7 cellular contexts compared by ENCODE assay signal in the genomic region with DNA sequence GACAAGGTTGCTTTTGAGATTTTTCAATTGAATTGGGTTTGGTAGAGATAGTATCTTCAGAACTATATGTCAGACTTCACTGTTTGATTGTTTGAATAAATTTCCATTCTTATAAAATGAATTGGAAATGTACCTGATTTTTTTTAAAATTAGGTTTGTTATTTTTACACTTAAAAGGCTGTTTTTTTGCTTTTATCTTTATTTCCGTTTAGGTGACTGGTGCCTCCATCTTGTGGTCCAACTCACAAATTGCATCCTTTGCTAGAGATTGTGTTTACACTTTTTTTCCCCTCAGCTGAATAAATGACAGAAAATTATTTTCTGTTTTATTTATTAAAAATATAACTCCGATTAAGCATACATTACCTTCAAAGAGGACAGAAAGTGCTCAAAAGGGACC. TPM values are rescaled to one million over a fixed set of nuclear protein-coding genes. Genes with fewer than 3 reads are reported as not detected.
DNase-seq lines count a peak whose midpoint lies in the region; ATAC-seq and TF ChIP-seq lines count a peak whose summit lies in the region.

No MANE protein-coding gene starts in this region.

- no peaks in the 10 kb centered on the region for H3K27me3 ChIP-seq in osteoblast (ENCODE audit: insufficient read depth, low read length)

- no peak overlapping the region for H3K4me2 ChIP-seq in osteoblast (ENCODE audit: insufficient read depth, low read length)

- no peaks in the 10 kb centered on the region for H3K4me1 ChIP-seq in osteoblast (ENCODE audit: insufficient read depth, low read length)

- no peaks in the 10 kb centered on the region for H3K9me3 ChIP-seq in osteoblast (ENCODE audit: low read depth, low read length)

- no peak overlapping the region for H3K27ac ChIP-seq in osteoblast (ENCODE audit: low read depth, low read length)

- peaks cover 52% of the 10 kb centered on the region for H3K79me2 ChIP-seq in osteoblast (ENCODE audit: insufficient read depth, low read length)

- no peak overlapping the region for H2AFZ ChIP-seq in osteoblast (ENCODE audit: low read length)

- no peak for ATAC-seq in GM18858 (IDR thresholded peaks at IDR 0.05; ENCODE audit: unreplicated experiment)
- no peak for ATAC-seq in HG03139 (IDR thresholded peaks at IDR 0.05; ENCODE audit: unreplicated experiment)

- H3K36me3 ChIP-seq in osteoblast (ENCODE audit: insufficient read depth, low read length): no peaks in the 10 kb centered on the region

- DNase-seq in ELR (ENCODE audit: low read depth): peak; percentile 60
- peak; percentile 31 to 46 for DNase-seq in Kasumi-1 (lab: John Stamatoyannopoulos, UW)
- DNase-seq in dermis blood vessel endothelial cell: peak; percentile 53
- no peak for DNase-seq in osteoblast (ENCODE audit: insufficient read length, low spot score, missing footprints)
- DNase-seq in NCI-H2107 (lab: John Stamatoyannopoulos, UW): no peak

- no peak overlapping the region for H3K4me3 ChIP-seq in osteoblast (ENCODE audit: insufficient read depth, low read length)

- H4K20me1 ChIP-seq in osteoblast (ENCODE audit: insufficient read depth, low read length): no peaks in the 10 kb centered on the region

- peak; percentile 59 for TF ChIP-seq CTCF in osteoblast (IDR thresholded peaks at IDR 0.05; ENCODE audit: extremely low read depth, low read depth, low read length)

RNA-seq across cellular contexts. Expression of a gene that starts 15.6 kb away (rescaled TPM):
- total RNA-seq in dermis blood vessel endothelial cell: 18.1 and 19.2 TPM in 2 replicates
- 22.1 and 24.5 TPM in 2 replicates for total RNA-seq in osteoblast

RNA-seq across cellular contexts. Expression of a gene that starts 15.7 kb away (rescaled TPM):
- total RNA-seq in dermis blood vessel endothelial cell: 23.3 and 23.9 TPM in 2 replicates
- 20.0 and 23.2 TPM in 2 replicates for total RNA-seq in osteoblast

Comparison
In these comparisons a context has a peak if more than half of its experiments do, and no peak if none do; other contexts are left out.
1. DNase-seq: peak in ELR (single experiment), Kasumi-1 (2 of 2) and dermis blood vessel endothelial cell (single experiment); none in osteoblast (single experiment) and NCI-H2107 (single experiment).